ENCODE assay signal across 24 cellular contexts in the genomic region with DNA sequence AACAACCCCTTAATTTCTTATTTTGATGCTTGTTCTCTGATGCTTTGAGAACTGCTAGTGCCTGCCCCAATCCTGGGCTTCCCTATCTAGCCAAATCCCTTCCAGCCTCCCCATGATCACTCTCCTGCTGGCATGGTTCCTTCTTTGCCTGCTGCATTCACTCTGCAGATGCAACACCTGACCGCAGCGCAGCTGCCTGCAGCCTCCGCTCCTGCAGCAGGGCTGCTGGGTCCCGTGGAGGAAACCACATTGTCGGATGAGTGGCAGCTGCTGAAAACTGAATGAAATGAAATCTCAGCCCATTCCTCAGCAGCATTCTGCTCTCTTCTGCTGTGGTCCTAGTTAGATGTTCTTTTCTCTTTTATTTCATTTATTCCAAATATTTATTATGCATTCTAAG.
DNase-seq lines count a peak whose midpoint lies in the region; ATAC-seq lines count a peak whose summit lies in the region.
"Had no signal": no experiment of that assay in that cellular context is flagged by ENCODE, and none has a peak within 500 bp of the region (broad histone marks: within the 10 kb centered on the region; RNA-seq: fewer than 3 reads in every experiment).

No MANE protein-coding gene starts in this region.

- H3K4me1 Mint-ChIP-seq in activated naive CD4-positive, alpha-beta T cell treated with anti-CD3 and anti-CD28 coated beads, Interleukin-2, amount 50 U/mL, for 24 hours, result peaks cover 11% of the 10 kb centered on the region
- H3K4me1 Mint-ChIP-seq in T-helper 1 cell treated with Interleukin-12 subunit alpha and Interleukin-12 subunit beta and Interleukin-4 antibody, amounts not matched to agents 30 μg/mL and 1 μg/mL, for 36 hours (ENCODE audit: low read depth), result peaks cover 6% of the 10 kb centered on the region

- H3K27me3 Mint-ChIP-seq in activated naive CD4-positive, alpha-beta T cell treated with anti-CD3 and anti-CD28 coated beads, Interleukin-2, amount 50 U/mL, for 24 hours, result no peaks in the 10 kb centered on the region
- H3K27me3 Mint-ChIP-seq in T-helper 1 cell treated with Interleukin-12 subunit alpha and Interleukin-12 subunit beta and Interleukin-4 antibody, amounts not matched to agents 30 μg/mL and 1 μg/mL, for 36 hours (ENCODE audit: low read depth), result peaks cover 12% of the 10 kb centered on the region

- no peaks in the 10 kb centered on the region for H3K9me3 Mint-ChIP-seq in activated naive CD4-positive, alpha-beta T cell treated with anti-CD3 and anti-CD28 coated beads, Interleukin-2, amount 50 U/mL, for 24 hours
- no peaks in the 10 kb centered on the region for H3K9me3 Mint-ChIP-seq in T-helper 1 cell treated with Interleukin-12 subunit alpha and Interleukin-12 subunit beta and Interleukin-4 antibody, amounts not matched to agents 30 μg/mL and 1 μg/mL, for 36 hours

- no peak for ATAC-seq in GM18858 (IDR thresholded peaks at IDR 0.05; ENCODE audit: unreplicated experiment)
- ATAC-seq: left lobe of liver, Panc1 had no signal

- H3K27ac Mint-ChIP-seq in activated naive CD4-positive, alpha-beta T cell treated with anti-CD3 and anti-CD28 coated beads, Interleukin-2, amount 50 U/mL, for 24 hours, result no peak overlapping the region
- H3K27ac Mint-ChIP-seq in T-helper 1 cell treated with Interleukin-12 subunit alpha and Interleukin-12 subunit beta and Interleukin-4 antibody, amounts not matched to agents 30 μg/mL and 1 μg/mL, for 36 hours, result no peak overlapping the region

- peaks cover 23% of the 10 kb centered on the region for H3K36me3 Mint-ChIP-seq in activated naive CD4-positive, alpha-beta T cell treated with anti-CD3 and anti-CD28 coated beads, Interleukin-2, amount 50 U/mL, for 24 hours
- peaks cover 6% of the 10 kb centered on the region for H3K36me3 Mint-ChIP-seq in T-helper 1 cell treated with Interleukin-12 subunit alpha and Interleukin-12 subunit beta and Interleukin-4 antibody, amounts not matched to agents 30 μg/mL and 1 μg/mL, for 36 hours (ENCODE audit: low read depth)

- peak overlapping the region; percentile 57 for H3K4me3 Mint-ChIP-seq in activated naive CD4-positive, alpha-beta T cell treated with anti-CD3 and anti-CD28 coated beads, Interleukin-2, amount 50 U/mL, for 24 hours
- H3K4me3 Mint-ChIP-seq in T-helper 1 cell treated with Interleukin-12 subunit alpha and Interleukin-12 subunit beta and Interleukin-4 antibody, amounts not matched to agents 30 μg/mL and 1 μg/mL, for 36 hours, result peak overlapping the region; percentile 7

- peak; percentile 36 for DNase-seq in NCI-H146 (lab: John Stamatoyannopoulos, UW)
- DNase-seq in NCI-H146 treated with DMSO at 0.1 percent for 48 hours (lab: John Stamatoyannopoulos, UW; ENCODE audit: unreplicated experiment), result no peak
- DNase-seq in activated naive CD4-positive, alpha-beta T cell treated with Interleukin-2 at 50 U/mL for 16 hours, result no peak
- peak; percentile 21 for DNase-seq in occipital lobe (lab: John Stamatoyannopoulos, UW)
- no peak for DNase-seq in NCI-H446 treated with DMSO at 0.1 percent for 48 hours (lab: John Stamatoyannopoulos, UW)
- DNase-seq: 8988T; activated CD4-positive, alpha-beta T cell treated with anti-CD3 and anti-CD28 coated beads for 1 hour; activated CD8-positive, alpha-beta memory T cell treated with anti-CD3 and anti-CD28 coated beads, Interleukin-2, amount 50 U/mL, for 4 hours; activated effector memory CD4-positive, alpha-beta T cell treated with anti-CD3 and anti-CD28 coated beads, Interleukin-2, amount 50 U/mL, for 16 hours; aorta; Caco-2; DMS79 treated with DMSO at 0.1 percent for 48 hours; hypothalamus; mesendoderm; NCI-H2029; NCI-H524; SIG-M5; small intestine; stimulated activated CD4-positive, alpha-beta T cell treated with anti-CD3 and anti-CD28 coated beads, Interleukin-1b, Interleukin-23, amount 100 ng/mL, for 48 hours had no signal

Comparison
In these comparisons a context has a peak if more than half of its experiments do, and no peak if none do; other contexts are left out.
1. DNase-seq: peak in NCI-H146 (single experiment) and occipital lobe (single experiment); none in NCI-H146 treated with DMSO at 0.1 percent for 48 hours (single experiment), activated naive CD4-positive, alpha-beta T cell treated with Interleukin-2 at 50 U/mL for 16 hours (single experiment) and NCI-H446 treated with DMSO at 0.1 percent for 48 hours (single experiment).